ENCODE assay signal across 8 cellular contexts in genomic region chr4:52712991-52713275, GRCh38. TPM values are rescaled to one million over a fixed set of nuclear protein-coding genes. Genes with fewer than 3 reads are reported as not detected.
A peak's percentile ranks its signal among the peaks of the same experiment; 100 is the strongest.
DNase-seq lines count a peak whose midpoint lies in the region; ATAC-seq and TF ChIP-seq lines count a peak whose summit lies in the region.

No MANE protein-coding gene starts in this region.

- H3K27ac Mint-ChIP-seq in naive thymus-derived CD4-positive, alpha-beta T cell, result peak overlapping the region; percentile 87 to 98 (median 96)

- peaks cover 23 to 46% (median 38%) of the 10 kb centered on the region in 7 donors for H3K4me1 Mint-ChIP-seq in naive thymus-derived CD4-positive, alpha-beta T cell

- intact Hi-C loops in naive thymus-derived CD4-positive, alpha-beta T cell (cut with micrococcal nuclease), result loop anchor here (1.0 to 10.0 kb wide), 10 partner anchors 9 to 1351 kb away; partner anchors contain the start of genes CHIC2 (in 2 of the 2), RASL11B (in 2 of the 2), DCUN1D4 (in 1 of the 2) and FIP1L1 (in 1 of the 2)

- H3K9me3 ChIP-seq in naive thymus-derived CD4-positive, alpha-beta T cell (ENCODE audit: control insufficient read depth in 2 of 3, low read length in 3 of 3), result no peaks in the 10 kb centered on the region

- no peaks in the 10 kb centered on the region for H3K27me3 ChIP-seq in naive thymus-derived CD4-positive, alpha-beta T cell (ENCODE audit: control insufficient read depth in 2 of 2, insufficient read depth in 2 of 2, low read length in 2 of 2)

- POLR2A ChIA-PET in naive thymus-derived CD4-positive, alpha-beta T cell (lab: Charles Lee), result interaction anchor here (0.5 to 3.5 kb wide), 11 partner anchors 9 to 870 kb away, joined by 3 to 97 read pairs (median 4); partner anchors contain the start of gene DCUN1D4

- H3K36me3 Mint-ChIP-seq in naive thymus-derived CD4-positive, alpha-beta T cell, result peaks cover 0 to 29% (median 14%) of the 10 kb centered on the region in 5 donors

- H3K36me3 ChIP-seq in naive thymus-derived CD4-positive, alpha-beta T cell (ENCODE audit: control insufficient read depth in 2 of 3, insufficient read depth in 3 of 3, low read length in 3 of 3), result peaks cover 0 to 15% (median 8%) of the 10 kb centered on the region in 3 experiments

- H3K4me3 ChIP-seq in AG09309 (ENCODE audit: control insufficient read depth, low read depth, low read length) (peak overlapping the region; percentile 96), coronary artery (peak overlapping the region; percentile 93)
- H3K4me3 ChIP-seq in naive thymus-derived CD4-positive, alpha-beta T cell (ENCODE audit: low read length), result peak overlapping the region; percentile 73

- no peak for TF ChIP-seq EP300 in Ishikawa (IDR thresholded peaks at IDR 0.05; ENCODE audit: borderline replicate concordance)

- peaks cover 0 to 2% (median 0%) of the 10 kb centered on the region in 11 donors for H3K9me3 Mint-ChIP-seq in naive thymus-derived CD4-positive, alpha-beta T cell

- peak overlapping the region; percentile 94 to 97 for H3K27ac ChIP-seq in coronary artery
- peak overlapping the region; percentile 81 for H3K27ac ChIP-seq in naive thymus-derived CD4-positive, alpha-beta T cell (ENCODE audit: low read depth, low read length)

- TF ChIP-seq CTCF in AG09309 (IDR thresholded peaks at IDR 0.05; ENCODE audit: control insufficient read depth, insufficient read depth, low read depth, low read length, missing control alignments), result no peak
- TF ChIP-seq CTCF in coronary artery (IDR thresholded peaks at IDR 0.05), result no peak

- no peak for ATAC-seq in naive thymus-derived CD4-positive, alpha-beta T cell

- no peak for TF ChIP-seq RAD21 in Ishikawa (IDR thresholded peaks at IDR 0.05; ENCODE audit: low read depth)

- peak overlapping the region; percentile 82 to 96 (median 92) for H3K4me3 Mint-ChIP-seq in naive thymus-derived CD4-positive, alpha-beta T cell

- H3K27me3 Mint-ChIP-seq in naive thymus-derived CD4-positive, alpha-beta T cell, result no peaks in the 10 kb centered on the region

- peaks cover 23 to 24% of the 10 kb centered on the region in 2 donors for H3K4me1 ChIP-seq in naive thymus-derived CD4-positive, alpha-beta T cell (ENCODE audit: control insufficient read depth in 2 of 2, insufficient read depth in 2 of 2, low read length in 2 of 2)

- DNase-seq in AG09309 (ENCODE audit: low read depth), result no peak
- no peak for DNase-seq in coronary artery (ENCODE audit: low spot score)
- DNase-seq in naive thymus-derived CD4-positive, alpha-beta T cell, result peak in 1 of 9 donors; percentile 78
- DNase-seq in A172 (ENCODE audit: low spot score), result no peak
- DNase-seq in NCI-H146 treated with DMSO at 0.1 percent for 48 hours (lab: John Stamatoyannopoulos, UW; ENCODE audit: unreplicated experiment), result no peak
- DNase-seq in stimulated activated CD4-positive, alpha-beta T cell treated with anti-CD3 and anti-CD28 coated beads, Interleukin-2, amount 100 ng/mL, for 48 hours, result no peak
- no peak for DNase-seq in NCI-H748 treated with DMSO at 0.1 percent for 48 hours (lab: John Stamatoyannopoulos, UW)

- CTCF ChIA-PET in naive thymus-derived CD4-positive, alpha-beta T cell (lab: Charles Lee), result interaction anchor here (1.0 kb wide), 1 partner anchor 1350 kb away, joined by 3 read pairs; no protein-coding TSS in a partner anchor

TF ChIP-seq in Ishikawa, 13 proteins besides CTCF, POLR2A, EP300 and RAD21:
- TF ChIP-seq NFIC (IDR thresholded peaks at IDR 0.05) (no peak), USF1 (IDR thresholded peaks at IDR 0.05) (peak; percentile 86), TAF1 (IDR thresholded peaks at IDR 0.05; ENCODE audit: low read depth) (no peak), FOXM1 (IDR thresholded peaks at IDR 0.05; ENCODE audit: borderline replicate concordance, low read depth) (no peak), YY1 (IDR thresholded peaks at IDR 0.05; ENCODE audit: low read depth) (no peak)
- TF ChIP-seq, protein P1, sequence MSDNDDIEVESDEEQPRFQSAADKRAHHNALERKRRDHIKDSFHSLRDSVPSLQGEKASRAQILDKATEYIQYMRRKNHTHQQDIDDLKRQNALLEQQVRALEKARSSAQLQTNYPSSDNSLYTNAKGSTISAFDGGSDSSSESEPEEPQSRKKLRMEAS (IDR thresholded peaks at IDR 0.05), result peak; percentile 89
TF ChIP-seq in Ishikawa: peak in this region for 2.

RNA-seq across cellular contexts. Expression of gene ERVMER34-1, which starts 38.3 kb away (rescaled TPM):
- total RNA-seq in naive thymus-derived CD4-positive, alpha-beta T cell, result not detected
- not detected for polyA plus RNA-seq in naive thymus-derived CD4-positive, alpha-beta T cell
- not detected in 2 replicates for total RNA-seq in A172 (2014; rRNA removed; shearing (Covaris generic))

RNA-seq across cellular contexts. Expression of gene USP46, which starts 53.8 kb away (rescaled TPM):
- total RNA-seq in naive thymus-derived CD4-positive, alpha-beta T cell, result 10 to 100 TPM in 1 of 5 experiments, 1 to 10 TPM in 4; 3.0 to 11.7 (median 4.0) TPM
- polyA plus RNA-seq in naive thymus-derived CD4-positive, alpha-beta T cell, result 1 to 10 TPM in 1 of 2 donors, under 1 TPM in 1; 0.89 to 3.0 TPM
- 14.8 and 19.9 TPM in 2 replicates for total RNA-seq in A172 (2014; rRNA removed; shearing (Covaris generic))
